Comparison of ENCODE assay signal across 34 cellular contexts in the genomic region with DNA sequence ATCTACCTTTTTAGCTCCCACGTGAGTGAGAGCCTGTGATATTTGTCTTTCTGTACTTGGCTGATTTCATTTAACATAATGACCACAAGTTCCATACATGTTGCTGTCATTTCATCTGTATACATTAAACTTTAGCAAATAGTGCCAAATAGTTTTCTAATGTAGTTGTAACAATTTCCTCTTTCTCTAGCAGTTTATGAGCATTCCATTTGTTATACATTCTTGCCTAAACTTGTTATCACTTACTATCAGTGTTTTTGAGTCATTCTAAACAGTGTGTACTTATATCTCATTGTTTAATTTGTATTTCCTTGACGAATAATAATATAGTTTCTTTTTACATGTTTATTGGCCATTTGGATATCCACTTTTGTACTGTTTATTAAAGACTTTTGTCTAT.
"Had no signal": no experiment of that assay in that cellular context is flagged by ENCODE, and none has a peak within 500 bp of the region (broad histone marks: within the 10 kb centered on the region; RNA-seq: fewer than 3 reads in every experiment).

No MANE protein-coding gene starts in this region.

- H3K27me3 ChIP-seq: body of pancreas, Peyer's patch had no signal

- DNase-seq: activated B cell treated with CpG ODN at 0.5 μM for 24 hours; activated CD4-positive, alpha-beta memory T cell treated with anti-CD3 and anti-CD28 coated beads for 36 hours; activated CD4-positive, alpha-beta T cell treated with anti-CD3 and anti-CD28 coated beads for 4 hours; activated CD4-positive, alpha-beta T cell treated with anti-CD3 and anti-CD28 coated beads, Interleukin-2, amount 50 U/mL, for 1 hour; activated CD4-positive, CD25-positive, alpha-beta regulatory T cell treated with anti-CD3 and anti-CD28 coated beads, Interleukin-2, amount 50 U/mL, for 72 hours; activated CD8-positive, alpha-beta memory T cell treated with anti-CD3 and anti-CD28 coated beads, Interleukin-2, amount 50 U/mL, for 4 hours; activated gamma-delta T cell; activated naive CD4-positive, alpha-beta T cell treated with Interleukin-2 at 50 U/mL for 16 hours; activated naive CD8-positive, alpha-beta T cell treated with anti-CD3 and anti-CD28 coated beads, Interleukin-2, amount 10 ng/mL, durations not matched to agents 7 days and 5 days; activated T-cell treated with anti-CD3 and anti-CD28 coated beads, Interleukin-2, amount 50 U/mL, for 72 hours; body of pancreas; central memory CD4-positive, alpha-beta T cell; Kasumi-1; KG1; MG63; NCI-H1048; NCI-H1105 treated with DMSO at 0.1 percent for 48 hours; NCI-H1436; NCI-H1694 treated with DMSO at 0.1 percent for 48 hours; NCI-H2029; NCI-H345; NCI-H510A; NCI-H526; NCI-H748 treated with DMSO at 0.1 percent for 48 hours; NK-92 treated with Interleukin-12 subunit alpha and Interleukin-12 subunit beta, amount 100 ng/mL, for 24 hours; PC-3; Peyer's patch; Right ventricle myocardium superior; RPMI8226; SW 1271; T-helper 1 cell; T-helper 2 cell; T-helper 9 cell had no signal

- H3K4me3 ChIP-seq: body of pancreas, MG63, Peyer's patch had no signal

- ATAC-seq: activated T-cell treated with anti-CD3 and anti-CD28 coated beads, Interleukin-2, amount 50 U/mL, for 72 hours; body of pancreas; PC-3 had no signal

- H3K9me3 ChIP-seq: body of pancreas, MG63, Peyer's patch had no signal

- H3K36me3 ChIP-seq: MG63, Peyer's patch had no signal

- H3K27ac ChIP-seq: body of pancreas, Peyer's patch, VCaP had no signal

- H3K4me1 ChIP-seq: body of pancreas, Peyer's patch had no signal
